In genomic region chr20:21102252-21102609, GRCh38 we compare ENCODE assay signal across 1 cellular context.
TF ChIP-seq lines count a peak whose summit lies in the region.

No MANE protein-coding gene starts in this region.

TF ChIP-seq in IMR-90, 13 proteins besides CTCF, POLR2A, EP300 and RAD21 (continued from another document):
- TF ChIP-seq MAZ (IDR thresholded peaks at IDR 0.05; ENCODE audit: borderline replicate concordance, low read depth, low read length) (no peak), NFE2L2 (IDR thresholded peaks at IDR 0.05; ENCODE audit: low read depth, low read length) (no peak), MAFK (IDR thresholded peaks at IDR 0.05; ENCODE audit: low read depth, low read length) (no peak), BHLHE40 (IDR thresholded peaks at IDR 0.05; ENCODE audit: low read depth, low read length) (no peak), FOS (IDR thresholded peaks at IDR 0.05; ENCODE audit: low read depth, low read length) (no peak), CEBPB (IDR thresholded peaks at IDR 0.05; ENCODE audit: low read depth, low read length) (no peak), USF2 (IDR thresholded peaks at IDR 0.05; ENCODE audit: low read depth, low read length) (no peak), MXI1 (IDR thresholded peaks at IDR 0.05; ENCODE audit: borderline replicate concordance, low read depth, low read length) (no peak)
